ENCODE assay signal across 8 cellular contexts in genomic region chr4:186190456-186191265, GRCh38. TPM values are rescaled to one million over a fixed set of nuclear protein-coding genes. Genes with fewer than 3 reads are reported as not detected.
DNase-seq lines count a peak whose midpoint lies in the region; ATAC-seq, FAIRE-seq and TF ChIP-seq lines count a peak whose summit lies in the region.

No MANE protein-coding gene starts in this region.

- H3K9me3 Mint-ChIP-seq in activated T-cell treated with anti-CD3 and anti-CD28 coated beads, Interleukin-2, amount 50 U/mL, for 4 hours, result no peaks in the 10 kb centered on the region

- POLR2A ChIA-PET in A549 (lab: Yijun Ruan, JAX), result no interaction called here

- H3K27ac ChIP-seq in A549, result peak overlapping the region; percentile 83 to 97
- H3K27ac ChIP-seq in fibroblast of lung (ENCODE audit: insufficient read depth, low read length), result peak overlapping the region; percentile 75
- peak overlapping the region; percentile 74 for H3K27ac ChIP-seq in neural cell (ENCODE audit: low read length)
- H3K27ac ChIP-seq in upper lobe of right lung, result peak overlapping the region; percentile 98

- no peak for TF ChIP-seq EP300 in A549 (IDR thresholded peaks at IDR 0.05)
- TF ChIP-seq EP300 in neural cell (conservative IDR thresholded peaks at IDR 0.05; ENCODE audit: poor library complexity, severe bottlenecking), result no peak

- intact Hi-C loops in upper lobe of right lung (cut with DNase I), result no loop called here

- no peaks in the 10 kb centered on the region for H4K20me1 ChIP-seq in fibroblast of lung (ENCODE audit: control insufficient read depth, extremely low read depth, insufficient read depth, low read length)
- no peaks in the 10 kb centered on the region for H4K20me1 ChIP-seq in neural cell (ENCODE audit: insufficient read depth)

- H3K36me3 Mint-ChIP-seq in activated T-cell treated with anti-CD3 and anti-CD28 coated beads, Interleukin-2, amount 50 U/mL, for 4 hours (ENCODE audit: insufficient read depth), result peaks cover 5% of the 10 kb centered on the region

- H3K36me3 ChIP-seq in fibroblast of lung (ENCODE audit: control insufficient read depth, insufficient read depth, low read length) (peaks cover 3% of the 10 kb centered on the region), neural cell (ENCODE audit: insufficient read depth, low read length) (no peaks in the 10 kb centered on the region), upper lobe of right lung (no peaks in the 10 kb centered on the region)

- H3K4me1 ChIP-seq in A549 (peaks cover 4% of the 10 kb centered on the region; the same call in 1 of the 3 replicates), fibroblast of lung (ENCODE audit: control insufficient read depth, extremely low read depth, insufficient read depth, low read length) (no peaks in the 10 kb centered on the region), upper lobe of right lung (peaks cover 17% of the 10 kb centered on the region)

- CTCF ChIA-PET in A549 (lab: Yijun Ruan, JAX), result interaction anchor here (0.6 kb wide), 1 partner anchor 1281 kb away, joined by 3 read pairs; no protein-coding TSS in a partner anchor

- H3K9me2 ChIP-seq in neural cell (ENCODE audit: insufficient read depth, low read length), result no peaks in the 10 kb centered on the region

- H3K9me3 ChIP-seq in A549, result no peaks in the 10 kb centered on the region
- no peaks in the 10 kb centered on the region for H3K9me3 ChIP-seq in fibroblast of lung (ENCODE audit: control insufficient read depth, insufficient read depth, low read depth, low read length)
- H3K9me3 ChIP-seq in neural cell (ENCODE audit: low read length), result no peaks in the 10 kb centered on the region
- H3K9me3 ChIP-seq in upper lobe of right lung, result no peaks in the 10 kb centered on the region

- peaks cover 39% of the 10 kb centered on the region for H3K4me1 Mint-ChIP-seq in activated T-cell treated with anti-CD3 and anti-CD28 coated beads, Interleukin-2, amount 50 U/mL, for 4 hours (ENCODE audit: low read depth)

- peaks cover 1% of the 10 kb centered on the region for H3K79me2 ChIP-seq in fibroblast of lung (ENCODE audit: control insufficient read depth, insufficient read depth, low read length)
- no peaks in the 10 kb centered on the region for H3K79me2 ChIP-seq in neural cell (replicated peaks; ENCODE audit: insufficient read depth, low read length)

- FAIRE-seq in A549 (lab: Jason Lieb, UNC) (no peak), GM18507 (lab: Jason Lieb, UNC) (no peak)

- TF ChIP-seq CTCF in A549 (IDR thresholded peaks at IDR 0.05), result no peak
- TF ChIP-seq CTCF in fibroblast of lung (conservative IDR thresholded peaks at IDR 0.05 in 1 of 2, IDR thresholded peaks at IDR 0.05 in 1 of 2; ENCODE audit: low read depth in 1 of 2, low read length in 2 of 2), result no peak
- TF ChIP-seq CTCF in neural cell (IDR thresholded peaks at IDR 0.05; ENCODE audit: poor library complexity, severe bottlenecking), result peak; percentile 36
- TF ChIP-seq CTCF in upper lobe of right lung (IDR thresholded peaks at IDR 0.05), result peak; percentile 4

- TF ChIP-seq RAD21 in A549 (conservative IDR thresholded peaks at IDR 0.05 in 1 of 2, IDR thresholded peaks at IDR 0.05 in 1 of 2) (no peak), neural cell (conservative IDR thresholded peaks at IDR 0.05) (peak; percentile 16)

- H3K4me3 ChIP-seq in A549 (peak overlapping the region; percentile 75), fibroblast of lung (replicated peaks in 1 of 4; ENCODE audit: control extremely low read depth in 1 of 4, insufficient read depth in 1 of 4, low read depth in 3 of 4, low read length in 4 of 4) (peak overlapping the region; percentile 50 to 84 (median 82)), neural cell (ENCODE audit: low read length) (peak overlapping the region; percentile 84), upper lobe of right lung (peak overlapping the region; percentile 88)

- ATAC-seq in A549 (peak; percentile 62 to 71), HG02938 (IDR thresholded peaks at IDR 0.05; ENCODE audit: unreplicated experiment) (peak; percentile 28), upper lobe of right lung (peak; percentile 84)
- peak; percentile 36 to 39 for ATAC-seq in activated T-cell treated with anti-CD3 and anti-CD28 coated beads, Interleukin-2, amount 50 U/mL, for 4 hours

- peaks cover 5% of the 10 kb centered on the region for H3F3A ChIP-seq in neural cell (ENCODE audit: insufficient read depth, low read length, poor library complexity, severe bottlenecking)

- peak overlapping the region; percentile 88 for H3K9ac ChIP-seq in fibroblast of lung (ENCODE audit: insufficient read depth, low read length)
- peak overlapping the region; percentile 78 for H3K9ac ChIP-seq in neural cell (ENCODE audit: low read length)

- WGBS in A549 (ENCODE audit: missing lambda C conversion rate), result 19% methylated on average over 25 of the region's 43 CpGs

- H2AFZ ChIP-seq in fibroblast of lung (ENCODE audit: low read length) (peak overlapping the region; percentile 94), neural cell (ENCODE audit: low read depth, low read length) (peak overlapping the region; percentile 65)

- peak overlapping the region; percentile 88 for H3K4me3 Mint-ChIP-seq in activated T-cell treated with anti-CD3 and anti-CD28 coated beads, Interleukin-2, amount 50 U/mL, for 4 hours

- H3K4me2 ChIP-seq in A549, result peak overlapping the region; percentile 72
- H3K4me2 ChIP-seq in fibroblast of lung (ENCODE audit: extremely low read depth, insufficient read depth, low read length), result peak overlapping the region; percentile 66
- peak overlapping the region; percentile 83 for H3K4me2 ChIP-seq in neural cell (ENCODE audit: low read length)

- H3K27me3 Mint-ChIP-seq in activated T-cell treated with anti-CD3 and anti-CD28 coated beads, Interleukin-2, amount 50 U/mL, for 4 hours (ENCODE audit: low read depth), result peaks cover 3% of the 10 kb centered on the region

- DNase-seq in A549 (ENCODE audit: low read depth in 1 of 2, low spot score in 1 of 2) (peak in 1 of 2 experiments; percentile 33), GM18507 (ENCODE audit: extremely low spot score, insufficient read length, low read depth) (peak; percentile 36), NCI-H2227 (lab: John Stamatoyannopoulos, UW; ENCODE audit: unreplicated experiment) (peak; percentile 36), fibroblast of lung (ENCODE audit: low read depth in 2 of 2) (peak; percentile 21 to 31), upper lobe of right lung (peak; percentile 81)
- DNase-seq in activated T-cell treated with anti-CD3 and anti-CD28 coated beads, Interleukin-2, amount 50 U/mL, for 4 hours, result peak; percentile 30

- H3K27me3 ChIP-seq in fibroblast of lung (ENCODE audit: control insufficient read depth, insufficient read depth, low read length) (no peaks in the 10 kb centered on the region), neural cell (ENCODE audit: insufficient read depth, low read depth, low read length) (no peaks in the 10 kb centered on the region), upper lobe of right lung (no peaks in the 10 kb centered on the region)

- no peak; the same call in 1 of the 2 replicates for TF ChIP-seq POLR2A in A549 (IDR thresholded peaks at IDR 0.05; ENCODE audit: low read length)

TF ChIP-seq in A549, 52 proteins besides CTCF, POLR2A, EP300 and RAD21 (continues in another document):
- no peak for TF ChIP-seq ZSCAN20 (CRISPR knock-in tag; IDR thresholded peaks at IDR 0.05)
- TF ChIP-seq, protein P1, sequence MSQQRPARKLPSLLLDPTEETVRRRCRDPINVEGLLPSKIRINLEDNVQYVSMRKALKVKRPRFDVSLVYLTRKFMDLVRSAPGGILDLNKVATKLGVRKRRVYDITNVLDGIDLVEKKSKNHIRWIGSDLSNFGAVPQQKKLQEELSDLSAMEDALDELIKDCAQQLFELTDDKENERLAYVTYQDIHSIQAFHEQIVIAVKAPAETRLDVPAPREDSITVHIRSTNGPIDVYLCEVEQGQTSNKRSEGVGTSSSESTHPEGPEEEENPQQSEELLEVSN (IDR thresholded peaks at IDR 0.05; ENCODE audit: borderline replicate concordance, low read depth), result 0 out of 2 replicates have a peak, but pooled peaks have one; percentile 20

RNA-seq across cellular contexts. Expression of gene CYP4V2, which starts 0.7 kb away (rescaled TPM):
- polyA plus RNA-seq in A549 (2011; rRNA removed) (5.0 and 5.5 TPM in 2 replicates), A549 (2017; fragmentation: RNase III; extraction: RNeasy Plus Mini Kit Qiagen cat#74134 plus additional on column Dnase treatment) (2.8 to 3.3 TPM (median 3.0 TPM) in 3 replicates), fibroblast of lung (8.2 and 17.2 TPM in 2 replicates), neural cell (5.6 and 5.8 TPM in 2 replicates)
- 1.5 and 1.8 TPM in 2 replicates for polyA plus RNA-seq in A549 (2012; cell fraction: cytosol; rRNA removed)
- polyA plus RNA-seq in A549 (2012; cell fraction: nucleus; rRNA removed), result 1.1 and 1.5 TPM in 2 replicates
- 1.0 and 1.3 TPM in 2 replicates for polyA minus RNA-seq in A549 (2011; rRNA and poly(A)+ RNA removed)
- 1 to 10 TPM; 4.8 to 7.2 (median 6.7) TPM for total RNA-seq in activated T-cell treated with anti-CD3 and anti-CD28 coated beads, Interleukin-2, amount 50 U/mL, for 4 hours
- total RNA-seq in fibroblast of lung (27.2 and 37.8 TPM in 2 replicates), upper lobe of right lung (35.4 TPM)
- 4.5 and 9.0 TPM in 2 replicates for polyA plus RNA-seq in fibroblast of lung (2012)
- polyA minus RNA-seq in fibroblast of lung (ENCODE audit: low replicate concordance) (0.86 and 1.7 TPM in 2 replicates), neural cell (3.4 and 3.7 TPM in 2 replicates)

RNA-seq across cellular contexts. Expression of gene KLKB1, which starts 36.6 kb away (rescaled TPM):
- polyA plus RNA-seq in A549 (2011; rRNA removed) (0.19 TPM in 1 of 2 replicates, not detected in the other), A549 (2017; fragmentation: RNase III; extraction: RNeasy Plus Mini Kit Qiagen cat#74134 plus additional on column Dnase treatment) (0.08 to 0.13 TPM in 2 of 3 replicates, not detected in the other), fibroblast of lung (0.06 TPM in 2 replicates), neural cell (not detected in 2 replicates)
- polyA plus RNA-seq in A549 (2012; cell fraction: cytosol; rRNA removed), result not detected in 2 replicates
- polyA plus RNA-seq in A549 (2012; cell fraction: nucleus; rRNA removed), result 0.04 TPM in 1 of 2 replicates, not detected in the other
- 0.17 TPM in 1 of 2 replicates, not detected in the other for polyA minus RNA-seq in A549 (2011; rRNA and poly(A)+ RNA removed)
- under 1 TPM in 2 of 3 donors, not detected in 1; 0.16 to 0.20 TPM for total RNA-seq in activated T-cell treated with anti-CD3 and anti-CD28 coated beads, Interleukin-2, amount 50 U/mL, for 4 hours
- total RNA-seq in fibroblast of lung (0.17 and 0.26 TPM in 2 replicates), upper lobe of right lung (1.5 TPM)
- polyA plus RNA-seq in fibroblast of lung (2012), result not detected in 2 replicates
- polyA minus RNA-seq in fibroblast of lung (ENCODE audit: low replicate concordance) (not detected in 2 replicates), neural cell (not detected in 2 replicates)

Comparison
In these comparisons a context has a peak if more than half of its experiments do, and no peak if none do; other contexts are left out.
1. ATAC-seq: peak in every context shown above with its lines; median percentile 84 in upper lobe of right lung; 66 in A549; 38 in activated T-cell treated with anti-CD3 and anti-CD28 coated beads, Interleukin-2, amount 50 U/mL, for 4 hours; 28 in HG02938.
2. CTCF ChIP-seq: peak in neural cell (single experiment) and upper lobe of right lung (single experiment); none in A549 (single experiment) and fibroblast of lung (0 of 2).
3. Peak in every context shown above with its lines, with median percentiles within 50 percentile points of each other: H3K27ac ChIP-seq, H3K4me2 ChIP-seq and H3K4me3 ChIP-seq.